ENCODE assay signal across 24 cellular contexts in the genomic region with DNA sequence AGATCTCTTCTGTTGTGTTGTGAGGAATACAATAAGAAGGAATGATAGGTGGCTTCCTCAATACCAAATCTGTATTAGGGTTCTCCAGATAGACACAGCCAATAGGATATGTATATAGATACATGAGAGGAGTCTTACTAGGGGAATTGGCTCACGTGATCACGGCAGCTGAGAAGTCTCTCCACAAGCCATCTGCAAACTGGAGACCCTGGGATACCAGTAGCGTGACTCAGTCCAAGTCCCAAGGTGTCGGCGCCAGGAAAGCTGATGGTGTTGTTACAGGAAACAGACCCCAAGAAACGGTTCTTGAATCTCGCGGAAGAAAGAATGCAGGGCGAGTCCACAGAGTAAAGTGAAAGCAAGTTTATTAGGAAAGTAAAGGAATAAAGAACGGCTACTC.
DNase-seq lines count a peak whose midpoint lies in the region; ATAC-seq, FAIRE-seq and TF ChIP-seq lines count a peak whose summit lies in the region.
"Had no signal": no experiment of that assay in that cellular context is flagged by ENCODE, and none has a peak within 500 bp of the region (broad histone marks: within the 10 kb centered on the region; RNA-seq: fewer than 3 reads in every experiment).

No MANE protein-coding gene starts in this region.

- intact Hi-C loops in heart left ventricle (cut with DNase I): loop anchor here in 4 of 10 donors (10.0 kb wide), 4 partner anchors 54 to 424 kb away; no protein-coding TSS in a partner anchor
- intact Hi-C loops in mucosa of descending colon (cut with DNase I, micrococcal nuclease): no loop called here
- intact Hi-C loops in activated T-helper 1 cell treated with anti-CD3 and anti-CD28 coated beads, Interleukin-12 subunit alpha, Interleukin-12 subunit beta, Interleukin-2, Interleukin-4 antibody, amounts not matched to agents 30 ng/mL and 10 ng/mL and 1 ng/mL, durations not matched to agents 14 hours and 24 hours and 36 hours (cut with micrococcal nuclease): no loop called here

- H3K27ac Mint-ChIP-seq in astrocyte (ENCODE audit: unreplicated experiment): no peak overlapping the region
- H3K27ac Mint-ChIP-seq in activated T-helper 1 cell treated with anti-CD3 and anti-CD28 coated beads, Interleukin-12 subunit alpha, Interleukin-12 subunit beta, Interleukin-2, Interleukin-4 antibody, amounts not matched to agents 30 ng/mL and 10 ng/mL and 1 ng/mL, durations not matched to agents 14 hours and 24 hours and 36 hours: no peak overlapping the region
- H3K27ac Mint-ChIP-seq: activated T-cell treated with anti-CD3 and anti-CD28 coated beads, Interleukin-2, amount 50 U/mL, for 24 hours; stimulated activated naive B cell treated with anti-CD40 and anti-IgM and Interleukin-4, amounts not matched to agents 10 μg/mL and 1 μg/mL and 100 μg/mL, for 72 hours had no signal

- H3K4me3 Mint-ChIP-seq in astrocyte (ENCODE audit: unreplicated experiment): peak overlapping the region; percentile 50
- H3K4me3 Mint-ChIP-seq in activated T-helper 1 cell treated with anti-CD3 and anti-CD28 coated beads, Interleukin-12 subunit alpha, Interleukin-12 subunit beta, Interleukin-2, Interleukin-4 antibody, amounts not matched to agents 30 ng/mL and 10 ng/mL and 1 ng/mL, durations not matched to agents 14 hours and 24 hours and 36 hours: no peak overlapping the region
- H3K4me3 Mint-ChIP-seq: activated naive CD8-positive, alpha-beta T cell treated with anti-CD3 and anti-CD28 coated beads for 36 hours; activated T-cell treated with anti-CD3 and anti-CD28 coated beads, Interleukin-2, amount 50 U/mL, for 24 hours; CD4-positive, alpha-beta memory T cell; stimulated activated naive B cell treated with anti-CD40 and anti-IgM and Interleukin-4, amounts not matched to agents 10 μg/mL and 1 μg/mL and 100 μg/mL, for 72 hours; T-cell had no signal

- no peaks in the 10 kb centered on the region for H3K79me2 ChIP-seq in astrocyte (ENCODE audit: insufficient read depth, low read length)

- FAIRE-seq in astrocyte (lab: Jason Lieb, UNC): no peak
- FAIRE-seq: GM12891, GM19239 had no signal

- H4K20me1 ChIP-seq in astrocyte (ENCODE audit: insufficient read depth, low read length): no peaks in the 10 kb centered on the region

- TF ChIP-seq CTCF in heart left ventricle (IDR thresholded peaks at IDR 0.05): no peak
- TF ChIP-seq CTCF in right atrium auricular region (IDR thresholded peaks at IDR 0.05): no peak
- no peak for TF ChIP-seq CTCF in astrocyte (IDR thresholded peaks at IDR 0.05; ENCODE audit: insufficient read depth, low read depth, low read length)
- TF ChIP-seq CTCF in mucosa of descending colon (IDR thresholded peaks at IDR 0.05): no peak

- H3K4me3 ChIP-seq in heart left ventricle (peak overlapping the region in 8 of 12 donors; percentile 2 to 38 (median 26)), right atrium auricular region (peak overlapping the region in 1 of 2 donors; percentile 25), astrocyte (ENCODE audit: insufficient read depth, low read depth, low read length) (no peak overlapping the region), mucosa of descending colon (no peak overlapping the region), SJCRH30 (no peak overlapping the region)
- H3K4me3 ChIP-seq: body of pancreas, GM23248, lung, tibial artery had no signal

- H3K9ac ChIP-seq in astrocyte (ENCODE audit: low read length): no peak overlapping the region
- H3K9ac ChIP-seq: GM23248 had no signal

- H3K27me3 ChIP-seq in heart left ventricle (no peaks in the 10 kb centered on the region), right atrium auricular region (no peaks in the 10 kb centered on the region), astrocyte (ENCODE audit: insufficient read depth, low read length) (no peaks in the 10 kb centered on the region), SJCRH30 (no peaks in the 10 kb centered on the region)
- H3K27me3 ChIP-seq: body of pancreas, tibial artery had no signal

- peaks cover 21% of the 10 kb centered on the region for H3K4me1 Mint-ChIP-seq in astrocyte (ENCODE audit: low read depth, unreplicated experiment)
- peaks cover 45% of the 10 kb centered on the region for H3K4me1 Mint-ChIP-seq in activated T-helper 1 cell treated with anti-CD3 and anti-CD28 coated beads, Interleukin-12 subunit alpha, Interleukin-12 subunit beta, Interleukin-2, Interleukin-4 antibody, amounts not matched to agents 30 ng/mL and 10 ng/mL and 1 ng/mL, durations not matched to agents 14 hours and 24 hours and 36 hours (ENCODE audit: low read depth)

- H3K9me3 ChIP-seq in heart left ventricle: no peaks in the 10 kb centered on the region
- H3K9me3 ChIP-seq in right atrium auricular region: no peaks in the 10 kb centered on the region
- no peaks in the 10 kb centered on the region for H3K9me3 ChIP-seq in astrocyte (ENCODE audit: insufficient read depth, low read depth, low read length)
- H3K9me3 ChIP-seq in mucosa of descending colon: no peaks in the 10 kb centered on the region
- H3K9me3 ChIP-seq in SJCRH30 (replicated peaks): no peaks in the 10 kb centered on the region
- H3K9me3 ChIP-seq: body of pancreas, tibial artery had no signal

- H3K4me2 ChIP-seq in astrocyte (ENCODE audit: low read length): no peak overlapping the region

- H3K36me3 ChIP-seq in heart left ventricle (no peaks in the 10 kb centered on the region), right atrium auricular region (no peaks in the 10 kb centered on the region), astrocyte (ENCODE audit: insufficient read depth, low read length) (no peaks in the 10 kb centered on the region), mucosa of descending colon (ENCODE audit: low read depth) (no peaks in the 10 kb centered on the region), SJCRH30 (peaks cover 12% of the 10 kb centered on the region)
- H3K36me3 ChIP-seq: tibial artery had no signal

- H3K4me1 ChIP-seq in heart left ventricle: peaks cover 3 to 33% (median 20%) of the 10 kb centered on the region in 12 donors
- H3K4me1 ChIP-seq in right atrium auricular region: peaks cover 0 to 36% of the 10 kb centered on the region in 2 donors
- peaks cover 12% of the 10 kb centered on the region for H3K4me1 ChIP-seq in astrocyte (ENCODE audit: insufficient read depth, low read length)
- peaks cover 4% of the 10 kb centered on the region for H3K4me1 ChIP-seq in mucosa of descending colon (ENCODE audit: low read depth)
- H3K4me1 ChIP-seq in SJCRH30: no peaks in the 10 kb centered on the region

- WGBS in heart left ventricle, 4 donors: 59 to 71% (median 64%) methylated on average over 10 of the region's 10 CpGs

- H3K36me3 Mint-ChIP-seq in astrocyte (ENCODE audit: low read depth, unreplicated experiment): no peaks in the 10 kb centered on the region
- peaks cover 65% of the 10 kb centered on the region for H3K36me3 Mint-ChIP-seq in activated T-helper 1 cell treated with anti-CD3 and anti-CD28 coated beads, Interleukin-12 subunit alpha, Interleukin-12 subunit beta, Interleukin-2, Interleukin-4 antibody, amounts not matched to agents 30 ng/mL and 10 ng/mL and 1 ng/mL, durations not matched to agents 14 hours and 24 hours and 36 hours (ENCODE audit: low read depth)
- H3K36me3 Mint-ChIP-seq: naive B cell had no signal

- H3K9me3 Mint-ChIP-seq in astrocyte (ENCODE audit: unreplicated experiment): no peaks in the 10 kb centered on the region
- no peaks in the 10 kb centered on the region for H3K9me3 Mint-ChIP-seq in activated T-helper 1 cell treated with anti-CD3 and anti-CD28 coated beads, Interleukin-12 subunit alpha, Interleukin-12 subunit beta, Interleukin-2, Interleukin-4 antibody, amounts not matched to agents 30 ng/mL and 10 ng/mL and 1 ng/mL, durations not matched to agents 14 hours and 24 hours and 36 hours
- H3K9me3 Mint-ChIP-seq: activated naive CD8-positive, alpha-beta T cell treated with anti-CD3 and anti-CD28 coated beads for 36 hours; activated T-cell treated with anti-CD3 and anti-CD28 coated beads, Interleukin-2, amount 50 U/mL, for 24 hours; CD4-positive, alpha-beta memory T cell; naive B cell; T-cell had no signal

- TF ChIP-seq POLR2A in heart left ventricle (IDR thresholded peaks at IDR 0.05): no peak

- H3K27me3 Mint-ChIP-seq in astrocyte (ENCODE audit: low read depth, unreplicated experiment): peaks cover 8% of the 10 kb centered on the region
- H3K27me3 Mint-ChIP-seq in activated T-helper 1 cell treated with anti-CD3 and anti-CD28 coated beads, Interleukin-12 subunit alpha, Interleukin-12 subunit beta, Interleukin-2, Interleukin-4 antibody, amounts not matched to agents 30 ng/mL and 10 ng/mL and 1 ng/mL, durations not matched to agents 14 hours and 24 hours and 36 hours (ENCODE audit: insufficient read depth): peaks cover 2% of the 10 kb centered on the region
- H3K27me3 Mint-ChIP-seq: activated naive CD8-positive, alpha-beta T cell treated with anti-CD3 and anti-CD28 coated beads for 36 hours; activated T-cell treated with anti-CD3 and anti-CD28 coated beads, Interleukin-2, amount 50 U/mL, for 24 hours; CD4-positive, alpha-beta memory T cell; naive B cell; stimulated activated naive B cell treated with anti-CD40 and anti-IgM and Interleukin-4, amounts not matched to agents 10 μg/mL and 1 μg/mL and 100 μg/mL, for 72 hours; T-cell had no signal

- DNase-seq in heart left ventricle (no peak), right atrium auricular region (ENCODE audit: low spot score) (no peak), astrocyte (ENCODE audit: low read depth) (peak; percentile 31), islet precursor cell (peak; percentile 84), mucosa of descending colon (no peak), SJCRH30 (no peak)
- DNase-seq in stimulated activated CD8-positive, alpha-beta memory T cell treated with anti-CD3 and anti-CD28 coated beads, Interleukin-4, amount 100 ng/mL, for 48 hours: peak; percentile 19
- no peak for DNase-seq in activated T-helper 1 cell treated with anti-CD3 and anti-CD28 coated beads, Interleukin-12 subunit alpha, Interleukin-12 subunit beta, Interleukin-2, Interleukin-4 antibody, amounts not matched to agents 30 ng/mL and 10 ng/mL and 1 ng/mL, durations not matched to agents 14 hours and 24 hours and 36 hours (ENCODE audit: low spot score)
- DNase-seq: activated naive CD8-positive, alpha-beta T cell treated with anti-CD3 and anti-CD28 coated beads for 36 hours; activated T-cell treated with anti-CD3 and anti-CD28 coated beads, Interleukin-2, amount 50 U/mL, for 24 hours; body of pancreas; CD4-positive, alpha-beta memory T cell; GM23248; naive B cell; NCI-H748 treated with DMSO at 0.1 percent for 48 hours; SIG-M5; stimulated activated naive B cell treated with anti-CD40 and anti-IgM and Interleukin-4, amounts not matched to agents 10 μg/mL and 1 μg/mL and 100 μg/mL, for 72 hours; T-cell had no signal

- H3K27ac ChIP-seq in heart left ventricle (no peak overlapping the region), right atrium auricular region (peak overlapping the region in 1 of 2 donors; percentile 24), astrocyte (ENCODE audit: low read depth, low read length) (no peak overlapping the region), SJCRH30 (no peak overlapping the region)
- H3K27ac ChIP-seq: body of pancreas, GM23248, HL-60, tibial artery had no signal

- no peak overlapping the region for H2AFZ ChIP-seq in astrocyte (ENCODE audit: low read depth, low read length)
- H2AFZ ChIP-seq: GM23248 had no signal

- ATAC-seq in heart left ventricle (no peak), mucosa of descending colon (no peak)
- ATAC-seq: body of pancreas; sciatic nerve; stimulated activated naive B cell treated with anti-CD40 and anti-IgM and Interleukin-4, amounts not matched to agents 10 μg/mL and 1 μg/mL and 100 μg/mL, for 72 hours; T-cell had no signal

Comparison
In these comparisons a context has a peak if more than half of its experiments do, and no peak if none do; other contexts are left out.
1. DNase-seq: peak in astrocyte (single experiment), islet precursor cell (single experiment) and stimulated activated CD8-positive, alpha-beta memory T cell treated with anti-CD3 and anti-CD28 coated beads, Interleukin-4, amount 100 ng/mL, for 48 hours (single experiment); none in heart left ventricle (0 of 5), right atrium auricular region (single experiment), mucosa of descending colon (0 of 3), activated T-helper 1 cell treated with anti-CD3 and anti-CD28 coated beads, Interleukin-12 subunit alpha, Interleukin-12 subunit beta, Interleukin-2, Interleukin-4 antibody, amounts not matched to agents 30 ng/mL and 10 ng/mL and 1 ng/mL, durations not matched to agents 14 hours and 24 hours and 36 hours (single experiment) and SJCRH30 (0 of 2).
2. H3K4me3 ChIP-seq: peak in heart left ventricle (8 of 12); none in astrocyte (single experiment), mucosa of descending colon (single experiment) and SJCRH30 (single experiment).